ENCODE assay signal across 11 cellular contexts in the genomic region with DNA sequence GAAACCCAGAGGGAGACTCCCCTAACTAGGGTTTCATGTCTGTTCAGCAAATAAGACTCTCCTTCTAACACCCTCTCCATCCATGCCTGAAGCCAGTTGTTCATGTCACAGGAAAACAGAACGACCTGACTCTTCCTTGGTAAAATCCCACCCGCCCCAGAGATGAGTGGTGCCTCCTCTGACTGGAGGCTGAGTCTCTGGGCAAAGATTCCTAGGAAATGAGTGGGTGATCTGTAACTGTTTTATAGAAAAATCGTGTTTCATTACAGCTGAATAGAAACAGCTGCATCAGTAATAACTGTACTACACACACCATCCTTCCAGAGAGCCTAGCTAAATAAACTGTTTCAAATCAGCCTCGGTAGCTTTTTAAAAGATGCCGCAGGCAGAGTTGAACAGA.
"Had no signal": no experiment of that assay in that cellular context is flagged by ENCODE, and none has a peak within 500 bp of the region (broad histone marks: within the 10 kb centered on the region; RNA-seq: fewer than 3 reads in every experiment).

No MANE protein-coding gene starts in this region.

- DNase-seq: activated naive CD4-positive, alpha-beta T cell; erythroblast; mammary epithelial cell; naive thymus-derived CD4-positive, alpha-beta T cell; T-helper 2 cell; tibial artery; uterus had no signal

- H3K27ac Mint-ChIP-seq: activated T-helper 1 cell treated with anti-CD3 and anti-CD28 coated beads, Interleukin-12 subunit alpha, Interleukin-12 subunit beta, Interleukin-2, Interleukin-4 antibody, amounts not matched to agents 30 ng/mL and 10 ng/mL and 1 ng/mL, durations not matched to agents 14 hours and 24 hours and 36 hours; naive thymus-derived CD4-positive, alpha-beta T cell; stimulated activated memory B cell treated with anti-CD40 and anti-IgM and Interleukin-4, amounts not matched to agents 10 μg/mL and 1 μg/mL and 100 μg/mL, for 72 hours; WTC11 had no signal

- H3K4me3 Mint-ChIP-seq: activated T-helper 1 cell treated with anti-CD3 and anti-CD28 coated beads, Interleukin-12 subunit alpha, Interleukin-12 subunit beta, Interleukin-2, Interleukin-4 antibody, amounts not matched to agents 30 ng/mL and 10 ng/mL and 1 ng/mL, durations not matched to agents 14 hours and 24 hours and 36 hours; naive thymus-derived CD4-positive, alpha-beta T cell; stimulated activated memory B cell treated with anti-CD40 and anti-IgM and Interleukin-4, amounts not matched to agents 10 μg/mL and 1 μg/mL and 100 μg/mL, for 72 hours; WTC11 had no signal

- H3K27me3 Mint-ChIP-seq: naive thymus-derived CD4-positive, alpha-beta T cell; stimulated activated memory B cell treated with anti-CD40 and anti-IgM and Interleukin-4, amounts not matched to agents 10 μg/mL and 1 μg/mL and 100 μg/mL, for 72 hours had no signal

- H3K27ac ChIP-seq: hepatocyte, tibial artery, uterus had no signal

- ATAC-seq: naive thymus-derived CD4-positive, alpha-beta T cell; stimulated activated memory B cell treated with anti-CD40 and anti-IgM and Interleukin-4, amounts not matched to agents 10 μg/mL and 1 μg/mL and 100 μg/mL, for 72 hours; WTC11 had no signal

- H3K4me1 Mint-ChIP-seq: naive thymus-derived CD4-positive, alpha-beta T cell; stimulated activated memory B cell treated with anti-CD40 and anti-IgM and Interleukin-4, amounts not matched to agents 10 μg/mL and 1 μg/mL and 100 μg/mL, for 72 hours had no signal

- H3K4me3 ChIP-seq: hepatocyte, tibial artery, uterus had no signal

- H3K27me3 ChIP-seq: hepatocyte, tibial artery, uterus had no signal

- H3K9me3 ChIP-seq: tibial artery, uterus had no signal

- H3K9me3 Mint-ChIP-seq: activated T-helper 1 cell treated with anti-CD3 and anti-CD28 coated beads, Interleukin-12 subunit alpha, Interleukin-12 subunit beta, Interleukin-2, Interleukin-4 antibody, amounts not matched to agents 30 ng/mL and 10 ng/mL and 1 ng/mL, durations not matched to agents 14 hours and 24 hours and 36 hours; stimulated activated memory B cell treated with anti-CD40 and anti-IgM and Interleukin-4, amounts not matched to agents 10 μg/mL and 1 μg/mL and 100 μg/mL, for 72 hours; WTC11 had no signal

- H3K36me3 ChIP-seq: uterus had no signal
